8 cellular contexts compared by ENCODE assay signal in the genomic region with DNA sequence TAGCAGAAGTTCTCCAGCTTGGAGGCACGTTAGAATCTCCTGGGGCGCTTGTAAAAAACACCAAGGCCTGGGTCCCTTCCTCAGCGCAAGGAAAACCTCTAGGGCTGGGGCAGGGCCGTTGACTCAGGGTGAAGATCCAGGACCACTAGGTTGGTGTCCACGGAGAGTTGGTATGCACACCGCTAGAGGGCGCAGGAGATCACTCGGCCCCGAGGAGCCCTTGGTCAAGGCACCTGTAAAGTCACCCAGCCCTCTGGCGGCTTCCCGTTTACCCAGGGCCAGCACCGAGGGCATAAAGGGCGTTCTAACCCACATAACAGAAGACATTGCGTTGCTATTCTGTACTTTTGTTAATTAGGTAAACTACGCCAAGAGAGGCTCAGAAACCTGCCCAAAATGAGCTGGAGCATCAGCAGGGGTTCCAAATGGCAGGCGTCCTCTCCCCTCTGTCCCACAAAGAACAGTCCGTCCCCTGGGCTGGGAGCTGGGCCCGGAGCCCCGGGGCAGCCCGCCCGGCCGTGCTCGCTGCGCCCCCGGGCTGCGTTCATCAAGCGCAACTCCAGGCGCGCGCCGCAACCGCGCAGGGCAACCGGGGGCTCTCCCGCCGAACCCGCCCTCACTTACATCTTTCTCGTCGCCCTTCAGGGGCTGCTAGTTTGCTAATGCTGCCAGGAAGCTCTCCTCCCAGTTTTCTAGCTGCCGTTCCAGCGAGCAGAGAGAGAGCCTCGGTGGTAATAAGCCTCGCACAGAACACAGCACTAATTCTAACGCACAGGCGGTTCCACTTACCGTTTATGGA.
A peak's percentile ranks its signal among the peaks of the same experiment; 100 is the strongest.
DNase-seq lines count a peak whose midpoint lies in the region; ATAC-seq and TF ChIP-seq lines count a peak whose summit lies in the region.

No MANE protein-coding gene starts in this region.

- H3K4me1 ChIP-seq in HUES6 (ENCODE audit: control insufficient read depth, insufficient read depth, low read length), result no peaks in the 10 kb centered on the region
- peaks cover 7 to 27% (median 10%) of the 10 kb centered on the region in 3 donors for H3K4me1 ChIP-seq in esophagus squamous epithelium
- no peaks in the 10 kb centered on the region for H3K4me1 ChIP-seq in neuronal stem cell (ENCODE audit: control insufficient read depth in 2 of 2, insufficient read depth in 1 of 2, low read depth in 1 of 2, low read length in 2 of 2)

- 9% methylated on average over 4 to 17 of the region's 46 CpGs for WGBS in esophagus squamous epithelium, 2 donors
- WGBS in neuronal stem cell (ENCODE audit: extremely low coverage in 2 of 2, insufficient read length in 2 of 2, insufficient replicate concordance in 1 of 2), 2 donors, result no CpG with 5 or more reads among the region's 46 CpGs

- no peaks in the 10 kb centered on the region for H3K79me1 ChIP-seq in neuronal stem cell (ENCODE audit: low read depth, low read length)

- H4K8ac ChIP-seq in neuronal stem cell (ENCODE audit: low read depth, low read length), result no peak overlapping the region

- ATAC-seq in GM19372 (IDR thresholded peaks at IDR 0.05; ENCODE audit: low read depth, unreplicated experiment), result peak; percentile 69

- no peak overlapping the region for H2AK5ac ChIP-seq in neuronal stem cell (ENCODE audit: low read depth, low read length)

- no peak overlapping the region for H4K91ac ChIP-seq in neuronal stem cell (ENCODE audit: low read depth, low read length, poor library complexity)

- peak overlapping the region; percentile 68 for H3K18ac ChIP-seq in neuronal stem cell (ENCODE audit: low read length)

- no peak overlapping the region for H2BK12ac ChIP-seq in neuronal stem cell (ENCODE audit: low read length)

- TF ChIP-seq CTCF in esophagus squamous epithelium (IDR thresholded peaks at IDR 0.05), result peak in 5 of 6 experiments; percentile 33 to 66 (median 55)

- DNase-seq in COR-L47 (lab: John Stamatoyannopoulos, UW), result peak; percentile 43
- DNase-seq in SW480 (ENCODE audit: low spot score), result peak; percentile 39
- DNase-seq in esophagus squamous epithelium (lab: John Stamatoyannopoulos, UW), result no peak
- DNase-seq in neuronal stem cell (ENCODE audit: low spot score), result peak; percentile 57
- DNase-seq in NCI-H510A (lab: John Stamatoyannopoulos, UW), result no peak
- no peak for DNase-seq in cerebellum (ENCODE audit: low spot score)

- no peak overlapping the region for H3K9ac ChIP-seq in HUES6 (ENCODE audit: low read length)
- peak overlapping the region; percentile 51 for H3K9ac ChIP-seq in neuronal stem cell (ENCODE audit: low read depth, low read length, poor library complexity)

- H3K27me3 ChIP-seq in HUES6 (ENCODE audit: control insufficient read depth, insufficient read depth, low read length) (peaks cover 31% of the 10 kb centered on the region), esophagus squamous epithelium (peaks cover 0 to 68% (median 0%) of the 10 kb centered on the region in 4 donors), neuronal stem cell (ENCODE audit: control insufficient read depth in 3 of 3, insufficient read depth in 3 of 3, low read depth in 1 of 3, low read length in 3 of 3) (no peaks in the 10 kb centered on the region)

- H2BK120ac ChIP-seq in neuronal stem cell (ENCODE audit: low read depth, low read length), result no peak overlapping the region

- TF ChIP-seq POLR2A in esophagus squamous epithelium (IDR thresholded peaks at IDR 0.05), result no peak

- no peak overlapping the region for H2BK5ac ChIP-seq in neuronal stem cell (ENCODE audit: low read length)

- H3K9me3 ChIP-seq in HUES6 (ENCODE audit: control insufficient read depth, insufficient read depth, low read depth, low read length) (no peaks in the 10 kb centered on the region), esophagus squamous epithelium (no peaks in the 10 kb centered on the region), neuronal stem cell (replicated peaks in 1 of 2; ENCODE audit: control insufficient read depth in 2 of 2, insufficient read depth in 1 of 2, low read depth in 1 of 2, low read length in 2 of 2) (no peaks in the 10 kb centered on the region)

- no peak overlapping the region for H2BK15ac ChIP-seq in neuronal stem cell (ENCODE audit: low read length)

- H3K27ac ChIP-seq in HUES6 (ENCODE audit: low read depth, low read length) (no peak overlapping the region), esophagus squamous epithelium (no peak overlapping the region), neuronal stem cell (replicated peaks; ENCODE audit: low read length) (no peak overlapping the region)

- no peaks in the 10 kb centered on the region for H3K36me3 ChIP-seq in HUES6 (ENCODE audit: control insufficient read depth, insufficient read depth, low read length)
- H3K36me3 ChIP-seq in esophagus squamous epithelium, result no peaks in the 10 kb centered on the region
- H3K36me3 ChIP-seq in neuronal stem cell (replicated peaks in 1 of 2; ENCODE audit: control insufficient read depth in 2 of 2, insufficient read depth in 2 of 2, low read length in 2 of 2), result no peaks in the 10 kb centered on the region

- no peak overlapping the region for H3K4ac ChIP-seq in neuronal stem cell (ENCODE audit: low read length)

- H3K4me2 ChIP-seq in neuronal stem cell (ENCODE audit: insufficient read depth, low read length, poor library complexity, severe bottlenecking), result peak overlapping the region; percentile 84

- H3K23ac ChIP-seq in neuronal stem cell (ENCODE audit: low read depth, low read length, poor library complexity), result no peak overlapping the region

- H3K14ac ChIP-seq in neuronal stem cell (ENCODE audit: low read length), result peak overlapping the region; percentile 17

- H3K4me3 ChIP-seq in HUES6 (ENCODE audit: low read depth, low read length) (peak overlapping the region; percentile 58), esophagus squamous epithelium (peak overlapping the region in 2 of 4 donors; percentile 6 to 23), neuronal stem cell (ENCODE audit: low read length in 2 of 2) (peak overlapping the region in 1 of 2 donors; percentile 63)

- no peak overlapping the region for H2AFZ ChIP-seq in neuronal stem cell (ENCODE audit: low read length)

- intact Hi-C loops in esophagus squamous epithelium (cut with DNase I), result no loop called here

Comparison
In these comparisons a context has a peak if more than half of its experiments do, and no peak if none do; other contexts are left out.
1. DNase-seq: peak in COR-L47 (single experiment), SW480 (single experiment) and neuronal stem cell (single experiment); none in esophagus squamous epithelium (single experiment), NCI-H510A (single experiment) and cerebellum (single experiment).